In genomic region chr14:92755495-92755894, GRCh38 we compare ENCODE assay signal across 2 cellular contexts.
A peak's percentile ranks its signal among the peaks of the same experiment; 100 is the strongest.
TF ChIP-seq lines count a peak whose summit lies in the region.

No MANE protein-coding gene starts in this region.

TF ChIP-seq in HEK293, 187 proteins besides CTCF, POLR2A, EP300 and RAD21 (continues in another document):
- TF ChIP-seq PRDM10 (tag by site-specific recombination; IDR thresholded peaks at IDR 0.05) (peak; percentile 85), ZNF133 (tag by site-specific recombination; IDR thresholded peaks at IDR 0.05) (no peak), TCF7L2 (IDR thresholded peaks at IDR 0.05; ENCODE audit: borderline replicate concordance, low read depth, low read length) (no peak), ZNF335 (tag by site-specific recombination; conservative IDR thresholded peaks at IDR 0.05) (peak; percentile 62; the same call in 1 of the 2 replicates), PRDM1 (tag by site-specific recombination; IDR thresholded peaks at IDR 0.05) (no peak), SCRT2 (tag by site-specific recombination; IDR thresholded peaks at IDR 0.05) (peak; percentile 26; the same call in 1 of the 2 replicates), ZNF2 (tag by site-specific recombination; IDR thresholded peaks at IDR 0.05) (no peak), ZBTB21 (tag by site-specific recombination; IDR thresholded peaks at IDR 0.05) (peak; percentile 78), ZNF514 (tag by site-specific recombination; IDR thresholded peaks at IDR 0.05) (no peak), FEZF1 (tag by site-specific recombination; IDR thresholded peaks at IDR 0.05) (no peak), ZFP69B (tag by site-specific recombination; IDR thresholded peaks at IDR 0.05) (no peak), ZNF830 (tag by site-specific recombination; IDR thresholded peaks at IDR 0.05; ENCODE audit: low read depth) (no peak), HOXA7 (CRISPR knock-in tag; IDR thresholded peaks at IDR 0.05; ENCODE audit: borderline replicate concordance) (no peak), ZNF404 (tag by site-specific recombination; IDR thresholded peaks at IDR 0.05) (no peak), PBX3 (CRISPR knock-in tag; IDR thresholded peaks at IDR 0.05) (no peak), ZBTB8A (tag by site-specific recombination; IDR thresholded peaks at IDR 0.05) (no peak), ZNF518A (tag by site-specific recombination; conservative IDR thresholded peaks at IDR 0.05; ENCODE audit: low read depth) (peak; percentile 56), ZNF501 (tag by site-specific recombination; IDR thresholded peaks at IDR 0.05) (no peak), ZNF660 (tag by site-specific recombination; IDR thresholded peaks at IDR 0.05) (peak; percentile 56; the same call in 1 of the 2 replicates), RBAK (tag by site-specific recombination; IDR thresholded peaks at IDR 0.05) (no peak), ZNF132 (tag by site-specific recombination; IDR thresholded peaks at IDR 0.05; ENCODE audit: borderline replicate concordance) (no peak), ZNF549 (tag by site-specific recombination; IDR thresholded peaks at IDR 0.05) (no peak), ZBTB7A (tag by site-specific recombination; IDR thresholded peaks at IDR 0.05; ENCODE audit: low read depth) (no peak)

TF ChIP-seq in K562, 482 proteins besides CTCF, POLR2A, EP300 and RAD21 (continues in another document):
- TF ChIP-seq THAP12 (CRISPR knock-in tag; IDR thresholded peaks at IDR 0.05) (no peak), KDM4B (IDR thresholded peaks at IDR 0.05; ENCODE audit: borderline replicate concordance in 2 of 2, low read depth in 1 of 2) (no peak), ZNF589 (CRISPR knock-in tag; IDR thresholded peaks at IDR 0.05; ENCODE audit: low read depth) (no peak), NELFE (IDR thresholded peaks at IDR 0.05; ENCODE audit: insufficient read depth, insufficient read length) (no peak), KDM2B (CRISPR knock-in tag; IDR thresholded peaks at IDR 0.05) (no peak), TAL1 (IDR thresholded peaks at IDR 0.05) (peak; percentile 24; the same call in 1 of the 2 replicates), SMARCE1 (IDR thresholded peaks at IDR 0.05) (peak; percentile 22; the same call in 1 of the 2 replicates), SLC30A9 (CRISPR knock-in tag; IDR thresholded peaks at IDR 0.05) (no peak), RCOR1 (IDR thresholded peaks at IDR 0.05; ENCODE audit: borderline replicate concordance in 1 of 2, low read depth in 2 of 2, low read length in 2 of 2) (peak in 1 of 2 experiments; percentile 68; a peak in 1 of 4 replicates), ZNF143 (CRISPR knock-in tag; IDR thresholded peaks at IDR 0.05) (no peak), GTF2B (IDR thresholded peaks at IDR 0.05; ENCODE audit: extremely low read depth, insufficient read length) (no peak), CBFA2T3 (IDR thresholded peaks at IDR 0.05) (peak; percentile 42), JUND (IDR thresholded peaks at IDR 0.05; ENCODE audit: borderline replicate concordance, low read depth, low read length) (peak; percentile 75; the same call in 1 of the 2 replicates), JUND (tag; IDR thresholded peaks at IDR 0.05; ENCODE audit: borderline replicate concordance, low read depth, low read length) (peak; percentile 74; the same call in 2 of the 3 replicates), ETV1 (tag; conservative IDR thresholded peaks at IDR 0.05; ENCODE audit: low read depth) (no peak), ATF3 (IDR thresholded peaks at IDR 0.05) (peak; percentile 89), ATF3 (CRISPR knock-in tag; conservative IDR thresholded peaks at IDR 0.05) (no peak), BMI1 (IDR thresholded peaks at IDR 0.05; ENCODE audit: low read length) (no peak), TCF3 (CRISPR knock-in tag; IDR thresholded peaks at IDR 0.05) (peak; percentile 50; the same call in 1 of the 2 replicates), PYGO2 (tag; IDR thresholded peaks at IDR 0.05) (no peak), ATF1 (CRISPR knock-in tag; IDR thresholded peaks at IDR 0.05) (no peak), ATF1 (tag; IDR thresholded peaks at IDR 0.05) (peak; percentile 28), CEBPG (CRISPR knock-in tag; IDR thresholded peaks at IDR 0.05) (peak; percentile 57), CEBPG (tag; conservative IDR thresholded peaks at IDR 0.05 in 1 of 2, IDR thresholded peaks at IDR 0.05 in 1 of 2) (peak; percentile 65 to 84), CREBBP (IDR thresholded peaks at IDR 0.05; ENCODE audit: low read depth, low read length) (no peak), NR2F6 (CRISPR knock-in tag; IDR thresholded peaks at IDR 0.05) (no peak), RBM22 (IDR thresholded peaks at IDR 0.05; ENCODE audit: low read depth, low read length, poor library complexity, severe bottlenecking) (no peak), L3MBTL2 (IDR thresholded peaks at IDR 0.05) (0 out of 2 replicates have a peak, but pooled peaks have one; percentile 34), PTRF (tag; IDR thresholded peaks at IDR 0.05) (no peak), CEBPB (tag; IDR thresholded peaks at IDR 0.05) (peak; percentile 51; the same call in 1 of the 2 replicates), BHLHE40 (IDR thresholded peaks at IDR 0.05; ENCODE audit: low read length) (peak; percentile 72; the same call in 1 of the 2 replicates), NR2C2 (CRISPR knock-in tag; IDR thresholded peaks at IDR 0.05) (no peak), NR2C2 (tag; IDR thresholded peaks at IDR 0.05) (0 out of 2 replicates have a peak, but pooled peaks have one; percentile 39), ARID1B (IDR thresholded peaks at IDR 0.05) (peak; percentile 65), SMARCA4 (IDR thresholded peaks at IDR 0.05) (peak; percentile 44; the same call in 1 of the 2 replicates), ZFX (CRISPR knock-in tag; IDR thresholded peaks at IDR 0.05) (peak; percentile 51), PKNOX1 (IDR thresholded peaks at IDR 0.05) (0 out of 2 replicates have a peak, but pooled peaks have one; percentile 24)
- TF ChIP-seq, protein P1, sequence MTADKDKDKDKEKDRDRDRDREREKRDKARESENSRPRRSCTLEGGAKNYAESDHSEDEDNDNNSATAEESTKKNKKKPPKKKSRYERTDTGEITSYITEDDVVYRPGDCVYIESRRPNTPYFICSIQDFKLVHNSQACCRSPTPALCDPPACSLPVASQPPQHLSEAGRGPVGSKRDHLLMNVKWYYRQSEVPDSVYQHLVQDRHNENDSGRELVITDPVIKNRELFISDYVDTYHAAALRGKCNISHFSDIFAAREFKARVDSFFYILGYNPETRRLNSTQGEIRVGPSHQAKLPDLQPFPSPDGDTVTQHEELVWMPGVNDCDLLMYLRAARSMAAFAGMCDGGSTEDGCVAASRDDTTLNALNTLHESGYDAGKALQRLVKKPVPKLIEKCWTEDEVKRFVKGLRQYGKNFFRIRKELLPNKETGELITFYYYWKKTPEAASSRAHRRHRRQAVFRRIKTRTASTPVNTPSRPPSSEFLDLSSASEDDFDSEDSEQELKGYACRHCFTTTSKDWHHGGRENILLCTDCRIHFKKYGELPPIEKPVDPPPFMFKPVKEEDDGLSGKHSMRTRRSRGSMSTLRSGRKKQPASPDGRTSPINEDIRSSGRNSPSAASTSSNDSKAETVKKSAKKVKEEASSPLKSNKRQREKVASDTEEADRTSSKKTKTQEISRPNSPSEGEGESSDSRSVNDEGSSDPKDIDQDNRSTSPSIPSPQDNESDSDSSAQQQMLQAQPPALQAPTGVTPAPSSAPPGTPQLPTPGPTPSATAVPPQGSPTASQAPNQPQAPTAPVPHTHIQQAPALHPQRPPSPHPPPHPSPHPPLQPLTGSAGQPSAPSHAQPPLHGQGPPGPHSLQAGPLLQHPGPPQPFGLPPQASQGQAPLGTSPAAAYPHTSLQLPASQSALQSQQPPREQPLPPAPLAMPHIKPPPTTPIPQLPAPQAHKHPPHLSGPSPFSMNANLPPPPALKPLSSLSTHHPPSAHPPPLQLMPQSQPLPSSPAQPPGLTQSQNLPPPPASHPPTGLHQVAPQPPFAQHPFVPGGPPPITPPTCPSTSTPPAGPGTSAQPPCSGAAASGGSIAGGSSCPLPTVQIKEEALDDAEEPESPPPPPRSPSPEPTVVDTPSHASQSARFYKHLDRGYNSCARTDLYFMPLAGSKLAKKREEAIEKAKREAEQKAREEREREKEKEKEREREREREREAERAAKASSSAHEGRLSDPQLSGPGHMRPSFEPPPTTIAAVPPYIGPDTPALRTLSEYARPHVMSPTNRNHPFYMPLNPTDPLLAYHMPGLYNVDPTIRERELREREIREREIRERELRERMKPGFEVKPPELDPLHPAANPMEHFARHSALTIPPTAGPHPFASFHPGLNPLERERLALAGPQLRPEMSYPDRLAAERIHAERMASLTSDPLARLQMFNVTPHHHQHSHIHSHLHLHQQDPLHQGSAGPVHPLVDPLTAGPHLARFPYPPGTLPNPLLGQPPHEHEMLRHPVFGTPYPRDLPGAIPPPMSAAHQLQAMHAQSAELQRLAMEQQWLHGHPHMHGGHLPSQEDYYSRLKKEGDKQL (CRISPR knock-in tag; IDR thresholded peaks at IDR 0.05; ENCODE audit: borderline replicate concordance), result no peak
- TF ChIP-seq, protein P2, sequence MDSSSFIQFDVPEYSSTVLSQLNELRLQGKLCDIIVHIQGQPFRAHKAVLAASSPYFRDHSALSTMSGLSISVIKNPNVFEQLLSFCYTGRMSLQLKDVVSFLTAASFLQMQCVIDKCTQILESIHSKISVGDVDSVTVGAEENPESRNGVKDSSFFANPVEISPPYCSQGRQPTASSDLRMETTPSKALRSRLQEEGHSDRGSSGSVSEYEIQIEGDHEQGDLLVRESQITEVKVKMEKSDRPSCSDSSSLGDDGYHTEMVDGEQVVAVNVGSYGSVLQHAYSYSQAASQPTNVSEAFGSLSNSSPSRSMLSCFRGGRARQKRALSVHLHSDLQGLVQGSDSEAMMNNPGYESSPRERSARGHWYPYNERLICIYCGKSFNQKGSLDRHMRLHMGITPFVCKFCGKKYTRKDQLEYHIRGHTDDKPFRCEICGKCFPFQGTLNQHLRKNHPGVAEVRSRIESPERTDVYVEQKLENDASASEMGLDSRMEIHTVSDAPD (CRISPR knock-in tag; IDR thresholded peaks at IDR 0.05), result no peak
- TF ChIP-seq, protein P3, sequence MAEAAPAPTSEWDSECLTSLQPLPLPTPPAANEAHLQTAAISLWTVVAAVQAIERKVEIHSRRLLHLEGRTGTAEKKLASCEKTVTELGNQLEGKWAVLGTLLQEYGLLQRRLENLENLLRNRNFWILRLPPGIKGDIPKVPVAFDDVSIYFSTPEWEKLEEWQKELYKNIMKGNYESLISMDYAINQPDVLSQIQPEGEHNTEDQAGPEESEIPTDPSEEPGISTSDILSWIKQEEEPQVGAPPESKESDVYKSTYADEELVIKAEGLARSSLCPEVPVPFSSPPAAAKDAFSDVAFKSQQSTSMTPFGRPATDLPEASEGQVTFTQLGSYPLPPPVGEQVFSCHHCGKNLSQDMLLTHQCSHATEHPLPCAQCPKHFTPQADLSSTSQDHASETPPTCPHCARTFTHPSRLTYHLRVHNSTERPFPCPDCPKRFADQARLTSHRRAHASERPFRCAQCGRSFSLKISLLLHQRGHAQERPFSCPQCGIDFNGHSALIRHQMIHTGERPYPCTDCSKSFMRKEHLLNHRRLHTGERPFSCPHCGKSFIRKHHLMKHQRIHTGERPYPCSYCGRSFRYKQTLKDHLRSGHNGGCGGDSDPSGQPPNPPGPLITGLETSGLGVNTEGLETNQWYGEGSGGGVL (CRISPR knock-in tag; IDR thresholded peaks at IDR 0.05), result no peak
